Comparison of ENCODE assay signal across 1 cellular context in the genomic region with DNA sequence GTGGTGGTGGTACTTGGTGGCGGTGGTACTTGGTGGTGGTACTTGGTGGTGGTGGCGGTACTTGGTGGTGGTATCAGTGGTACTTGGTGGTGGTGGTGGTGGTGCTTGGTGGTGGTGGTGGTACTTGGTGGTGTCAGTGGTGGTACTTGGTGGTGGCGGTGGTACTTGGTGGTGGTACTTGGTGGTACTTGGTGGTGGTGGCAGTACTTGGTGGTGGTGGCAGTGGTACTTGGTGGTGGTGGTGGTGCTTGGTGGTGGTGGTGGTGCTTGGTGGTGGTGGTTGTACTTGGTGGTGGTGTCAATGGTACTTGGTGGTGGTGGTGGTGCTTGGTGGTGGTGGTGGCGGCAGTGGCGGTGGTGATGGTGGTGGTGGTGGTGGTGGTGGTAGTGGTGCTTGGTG.
TF ChIP-seq lines count a peak whose summit lies in the region.

No MANE protein-coding gene starts in this region.

TF ChIP-seq in K562, 482 proteins besides CTCF, POLR2A, EP300 and RAD21:
- TF ChIP-seq NCOA2 (IDR thresholded peaks at IDR 0.05; ENCODE audit: partially characterized antibody in 2 of 2) (no peak), ZKSCAN1 (IDR thresholded peaks at IDR 0.05; ENCODE audit: low read depth, low read length) (0 out of 2 replicates have a peak, but pooled peaks have one; percentile 16)
